8 cellular contexts compared by ENCODE assay signal in genomic region chr13:49976314-49977258, GRCh38. TPM values are rescaled to one million over a fixed set of nuclear protein-coding genes. Genes with fewer than 3 reads are reported as not detected.
A peak's percentile ranks its signal among the peaks of the same experiment; 100 is the strongest.
DNase-seq lines count a peak whose midpoint lies in the region; ATAC-seq, FAIRE-seq and TF ChIP-seq lines count a peak whose summit lies in the region.

No MANE protein-coding gene starts in this region.

- intact Hi-C loops in GM12878 (cut with micrococcal nuclease; ENCODE audit: unreplicated experiment), result loop anchor here (1.0 kb wide), 4 partner anchors 556 to 1094 kb away; no protein-coding TSS in a partner anchor

- POLR2A ChIA-PET in GM12878 (lab: Charles Lee), result interaction anchor here (0.6 to 1.3 kb wide), 6 partner anchors 20 to 935 kb away, joined by 3 to 4 read pairs (median 4); partner anchors contain the start of gene SPRYD7

- H3K27ac ChIP-seq in GM12878 (ENCODE audit: control insufficient read depth, insufficient read depth), result no peak overlapping the region

- H3K27me3 ChIP-seq in GM12878 (replicated peaks in 1 of 2; ENCODE audit: control insufficient read depth in 2 of 2, insufficient read depth in 2 of 2, low read length in 1 of 2), result no peaks in the 10 kb centered on the region

- CTCF ChIA-PET in GM12878 (lab: Yijun Ruan, JAX), result interaction anchor here (0.6 to 6.3 kb wide), 58 partner anchors 8 to 1252 kb away, joined by 3 to 56 read pairs (median 3); partner anchors contain the start of genes SPRYD7 and TRIM13

- RAD21 ChIA-PET in GM12878 (lab: Charles Lee; ENCODE audit: unreplicated experiment), result interaction anchor here (0.6 to 4.7 kb wide), 29 partner anchors 12 to 1093 kb away, joined by 3 to 56 read pairs (median 3); partner anchors contain the start of genes SPRYD7 and TRIM13

- peak; percentile 99 for TF ChIP-seq RAD21 in GM12878 (IDR thresholded peaks at IDR 0.05; ENCODE audit: insufficient read depth, low read depth, low read length)

- DNase-seq in CMK (ENCODE audit: low read depth) (peak; percentile 70), NCI-H146 treated with DMSO at 0.1 percent for 48 hours (lab: John Stamatoyannopoulos, UW; ENCODE audit: unreplicated experiment) (peak; percentile 34), GM12878 (ENCODE audit: low read depth, low spot score) (peak; percentile 55), iPS DF 4.7 (ENCODE audit: extremely low read depth, low spot score) (peak; percentile 64)
- DNase-seq in stimulated activated CD4-positive, alpha-beta T cell treated with anti-CD3 and anti-CD28 coated beads, Interleukin-12 subunit alpha, Interleukin-12 subunit beta, amount 100 ng/mL, for 24 hours (ENCODE audit: low read depth in 2 of 2), result peak; percentile 48 to 62

- peak; percentile 86 to 95 (median 88) for TF ChIP-seq CTCF in GM12878 (IDR thresholded peaks at IDR 0.05 in 2 of 3, conservative IDR thresholded peaks at IDR 0.05 in 1 of 3; ENCODE audit: control insufficient read depth in 2 of 3, extremely low read depth in 1 of 3, insufficient read depth in 1 of 3, low read depth in 3 of 3, low read length in 3 of 3)

- H3K4me1 ChIP-seq in GM12878 (ENCODE audit: control insufficient read depth, insufficient read depth, low read length), result no peaks in the 10 kb centered on the region

- FAIRE-seq in TTC549 (lab: Jason Lieb, UNC), result peak; percentile 52
- peak; percentile 96 for FAIRE-seq in GM12878 (lab: Jason Lieb, UNC)

- H3K9ac ChIP-seq in GM12878 (ENCODE audit: control insufficient read depth, insufficient read depth, low read length), result no peak overlapping the region

- TF ChIP-seq EP300 in GM12878 (IDR thresholded peaks at IDR 0.05; ENCODE audit: borderline replicate concordance in 1 of 2, control insufficient read depth in 1 of 2, low read depth in 2 of 2, low read length in 2 of 2), result no peak

- no peaks in the 10 kb centered on the region for H3K36me3 ChIP-seq in GM12878 (ENCODE audit: control insufficient read depth in 2 of 2, insufficient read depth in 2 of 2, low read length in 1 of 2)

- H4K20me1 ChIP-seq in GM12878 (ENCODE audit: control insufficient read depth, insufficient read depth), result no peaks in the 10 kb centered on the region

- WGBS in GM12878 (ENCODE audit: insufficient coverage, insufficient replicate concordance, low lambda C conversion rate, missing lambda C conversion rate), result 42% methylated on average over 8 of the region's 8 CpGs

- H3K79me2 ChIP-seq in GM12878 (ENCODE audit: control insufficient read depth, insufficient read depth, low read length), result no peaks in the 10 kb centered on the region

- no peak for TF ChIP-seq POLR2A in GM12878 (IDR thresholded peaks at IDR 0.05; ENCODE audit: low read depth, low read length)

- H3K9me3 ChIP-seq in GM12878 (replicated peaks; ENCODE audit: control insufficient read depth, insufficient read depth, low read length), result no peaks in the 10 kb centered on the region

- in situ Hi-C loops in GM12878 (cut with MboI), result loop anchor here (5.0 kb wide), 4 partner anchors 551 to 1096 kb away; no protein-coding TSS in a partner anchor

- no peak overlapping the region for H3K4me3 ChIP-seq in GM12878

- ATAC-seq in GM21360 (IDR thresholded peaks at IDR 0.05; ENCODE audit: unreplicated experiment) (peak; percentile 75), GM12878 (peak; percentile 95), HG02970 (IDR thresholded peaks at IDR 0.05; ENCODE audit: low FRiP score, unreplicated experiment) (no peak)

- BruUV-seq in GM12878 (replicated peaks; lab: Mats Ljungman, UMichigan), result no TSS peak

- H3K4me2 ChIP-seq in GM12878 (ENCODE audit: control insufficient read depth, insufficient read depth), result no peak overlapping the region

- SMC1A ChIA-PET in GM12878 (lab: Charles Lee; ENCODE audit: uncharacterized antibody, unreplicated experiment), result interaction anchor here (0.8 to 5.5 kb wide), 31 partner anchors 8 to 1093 kb away, joined by 3 to 44 read pairs (median 4); partner anchors contain the start of gene TRIM13

- H2AFZ ChIP-seq in GM12878 (ENCODE audit: control insufficient read depth, low read depth, low read length), result no peak overlapping the region

TF ChIP-seq in GM12878, 131 proteins besides CTCF, POLR2A, EP300 and RAD21:
- TF ChIP-seq MEF2B (IDR thresholded peaks at IDR 0.05; ENCODE audit: partially characterized antibody, poor library complexity, severe bottlenecking) (no peak), RUNX3 (IDR thresholded peaks at IDR 0.05; ENCODE audit: low read length) (peak; percentile 63), FOXM1 (IDR thresholded peaks at IDR 0.05; ENCODE audit: low read depth, low read length) (peak; percentile 43; the same call in 1 of the 2 replicates), SMC3 (IDR thresholded peaks at IDR 0.05; ENCODE audit: borderline replicate concordance, low read length) (peak; percentile 95), TAF1 (IDR thresholded peaks at IDR 0.05; ENCODE audit: borderline replicate concordance, low read depth, low read length) (no peak), ZZZ3 (IDR thresholded peaks at IDR 0.05; ENCODE audit: control insufficient read depth, insufficient read length, low read depth) (no peak), YY1 (IDR thresholded peaks at IDR 0.05; ENCODE audit: low read depth, low read length) (peak; percentile 65), CBX5 (IDR thresholded peaks at IDR 0.05; ENCODE audit: low read depth) (no peak)

RNA-seq across cellular contexts. Expression of gene TRIM13, which starts 20.3 kb away (rescaled TPM):
- total RNA-seq in GM12878 (2013; cell fraction: nucleolus; rRNA removed), result 16.0 and 17.4 TPM in 2 replicates
- total RNA-seq in GM12878 (2014; rRNA removed) (15.4 and 18.6 TPM in 2 replicates), GM12878 (2014; rRNA removed; fragmentation: Illumina TruSeq; extraction: Trizol) (18.9 and 20.6 TPM in 2 replicates), GM12878 (2021) (20.1 and 21.2 TPM in 2 replicates)
- 19.9 TPM for polyA plus RNA-seq in GM12878 (2011; ENCODE audit: low read depth)
- polyA plus RNA-seq in GM12878 (2011; rRNA removed) (22.7 and 34.0 TPM in 2 replicates), GM12878 (2014; fragmentation: Illumina TruSeq; extraction: Trizol) (24.2 and 24.8 TPM in 2 replicates), GM12878 (2014; fragmentation: Nextera tagmentation; extraction: Ambion mirVana) (10 to 100 TPM; 25.7 to 33.8 TPM), GM12878 (2014; rRNA removed) (14.7 and 17.0 TPM in 2 replicates), GM12878 (2016; fragmentation: Nextera tagmentation; extraction: Ambion mirVana) (10 to 100 TPM; 20.7 to 20.8 TPM)
- polyA plus RNA-seq in GM12878 (2011; cell fraction: cytosol; rRNA removed), result 9.2 and 11.0 TPM in 2 replicates
- 10.5 and 12.6 TPM in 2 replicates for polyA plus RNA-seq in GM12878 (2011; cell fraction: nucleus; rRNA removed)
- 17.6 and 17.9 TPM in 2 replicates for polyA plus RNA-seq in GM12878 (2012)
- 12.7 and 17.8 TPM in 2 replicates for polyA minus RNA-seq in GM12878 (2011; rRNA and poly(A)+ RNA removed)
- polyA minus RNA-seq in GM12878 (2011; cell fraction: cytosol; rRNA and poly(A)+ RNA removed), result 4.4 and 5.7 TPM in 2 replicates
- 3.5 and 6.1 TPM in 2 replicates for polyA minus RNA-seq in GM12878 (2011; cell fraction: nucleus; rRNA and poly(A)+ RNA removed)

RNA-seq across cellular contexts. Expression of gene KCNRG, which starts 38.7 kb away (rescaled TPM):
- 4.7 and 6.5 TPM in 2 replicates for total RNA-seq in GM12878 (2013; cell fraction: nucleolus; rRNA removed)
- total RNA-seq in GM12878 (2014; rRNA removed) (0.62 and 1.6 TPM in 2 replicates), GM12878 (2014; rRNA removed; fragmentation: Illumina TruSeq; extraction: Trizol) (1.4 and 1.6 TPM in 2 replicates), GM12878 (2021) (0.27 and 0.44 TPM in 2 replicates)
- polyA plus RNA-seq in GM12878 (2011; ENCODE audit: low read depth), result 0.37 TPM
- polyA plus RNA-seq in GM12878 (2011; rRNA removed) (1.2 and 1.5 TPM in 2 replicates), GM12878 (2014; fragmentation: Illumina TruSeq; extraction: Trizol) (1.0 and 2.1 TPM in 2 replicates), GM12878 (2014; fragmentation: Nextera tagmentation; extraction: Ambion mirVana) (under 1 TPM; 0.45 to 0.53 TPM), GM12878 (2014; rRNA removed) (1.1 and 1.4 TPM in 2 replicates), GM12878 (2016; fragmentation: Nextera tagmentation; extraction: Ambion mirVana) (under 1 TPM; 0.37 to 0.40 TPM)
- 0.70 and 1.2 TPM in 2 replicates for polyA plus RNA-seq in GM12878 (2011; cell fraction: cytosol; rRNA removed)
- 0.85 and 0.95 TPM in 2 replicates for polyA plus RNA-seq in GM12878 (2011; cell fraction: nucleus; rRNA removed)
- polyA plus RNA-seq in GM12878 (2012), result 0.49 and 0.54 TPM in 2 replicates
- 6.0 and 7.4 TPM in 2 replicates for polyA minus RNA-seq in GM12878 (2011; rRNA and poly(A)+ RNA removed)
- polyA minus RNA-seq in GM12878 (2011; cell fraction: cytosol; rRNA and poly(A)+ RNA removed), result 0.94 and 1.2 TPM in 2 replicates
- polyA minus RNA-seq in GM12878 (2011; cell fraction: nucleus; rRNA and poly(A)+ RNA removed), result 2.4 and 3.1 TPM in 2 replicates

RNA-seq across cellular contexts. Expression of gene SPRYD7, which starts 40.4 kb away (rescaled TPM):
- total RNA-seq in GM12878 (2013; cell fraction: nucleolus; rRNA removed), result 7.4 and 8.2 TPM in 2 replicates
- 8.2 and 11.0 TPM in 2 replicates for total RNA-seq in GM12878 (2014; rRNA removed)
- total RNA-seq in GM12878 (2014; rRNA removed; fragmentation: Illumina TruSeq; extraction: Trizol), result 7.2 and 8.9 TPM in 2 replicates
- total RNA-seq in GM12878 (2021), result 8.1 and 8.5 TPM in 2 replicates
- polyA plus RNA-seq in GM12878 (2011; ENCODE audit: low read depth), result 3.0 TPM
- polyA plus RNA-seq in GM12878 (2011; rRNA removed), result 5.3 and 5.8 TPM in 2 replicates
- 2.2 and 7.4 TPM in 2 replicates for polyA plus RNA-seq in GM12878 (2011; cell fraction: cytosol; rRNA removed)
- 3.4 and 4.0 TPM in 2 replicates for polyA plus RNA-seq in GM12878 (2011; cell fraction: nucleus; rRNA removed)
- 6.7 and 7.6 TPM in 2 replicates for polyA plus RNA-seq in GM12878 (2012)
- polyA plus RNA-seq in GM12878 (2014; fragmentation: Illumina TruSeq; extraction: Trizol), result 10.3 and 11.5 TPM in 2 replicates
- polyA plus RNA-seq in GM12878 (2014; fragmentation: Nextera tagmentation; extraction: Ambion mirVana), result 10 to 100 TPM; 12.9 to 13.0 TPM
- 6.6 and 7.4 TPM in 2 replicates for polyA plus RNA-seq in GM12878 (2014; rRNA removed)
- 10 to 100 TPM; 17.3 to 18.7 TPM for polyA plus RNA-seq in GM12878 (2016; fragmentation: Nextera tagmentation; extraction: Ambion mirVana)
- polyA minus RNA-seq in GM12878 (2011; rRNA and poly(A)+ RNA removed), result 1.1 and 9.0 TPM in 2 replicates
- 0.67 and 1.6 TPM in 2 replicates for polyA minus RNA-seq in GM12878 (2011; cell fraction: cytosol; rRNA and poly(A)+ RNA removed)
- 1.6 and 2.0 TPM in 2 replicates for polyA minus RNA-seq in GM12878 (2011; cell fraction: nucleus; rRNA and poly(A)+ RNA removed)
